Comparison of ENCODE assay signal across 9 cellular contexts in the genomic region with DNA sequence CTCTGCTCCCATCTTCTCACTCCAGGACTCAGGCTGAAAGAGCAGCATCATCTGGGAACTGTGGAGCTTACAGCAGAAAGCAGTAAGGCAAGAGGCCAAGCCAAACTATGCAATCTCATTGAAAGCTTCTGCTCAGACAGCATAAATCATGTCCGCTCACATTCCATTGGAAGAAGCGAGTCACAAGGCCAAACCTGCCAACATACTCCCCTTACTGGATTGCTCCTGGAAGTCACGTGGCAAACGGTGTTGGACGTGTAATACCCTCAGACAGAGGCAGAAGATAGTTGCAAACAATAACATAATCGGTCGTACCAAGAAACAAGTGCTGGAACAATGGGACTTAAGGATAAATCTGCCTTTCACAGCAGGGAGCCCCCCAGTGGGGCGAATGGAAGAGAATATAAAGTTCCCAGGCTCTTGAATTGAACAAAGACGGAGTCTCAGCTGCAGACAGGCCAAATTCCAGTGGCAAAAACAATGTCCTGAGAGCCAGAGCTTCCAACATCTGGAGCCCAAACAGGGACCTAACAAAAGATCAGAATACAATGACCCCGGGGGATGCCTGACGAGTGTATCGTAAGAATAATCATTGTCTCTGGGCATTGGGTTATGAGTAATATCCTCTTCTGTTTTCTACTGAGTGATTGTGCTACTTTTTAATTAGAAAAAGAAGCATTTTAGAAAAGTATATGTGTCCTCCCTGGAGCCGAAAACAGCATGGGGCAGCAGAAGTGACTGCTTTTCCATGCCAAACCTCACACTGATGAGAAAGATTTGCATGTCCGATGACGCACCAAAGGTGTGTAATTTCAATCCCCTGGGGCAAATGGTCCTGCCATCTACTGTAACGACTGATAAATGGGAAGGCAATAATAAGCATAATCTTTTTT.
DNase-seq lines count a peak whose midpoint lies in the region; ATAC-seq and TF ChIP-seq lines count a peak whose summit lies in the region.
"Had no signal": no experiment of that assay in that cellular context is flagged by ENCODE, and none has a peak within 500 bp of the region (broad histone marks: within the 10 kb centered on the region; RNA-seq: fewer than 3 reads in every experiment).

No MANE protein-coding gene starts in this region.

- DNase-seq in GOT3 (lab: John Stamatoyannopoulos, UW) (peak; percentile 33), WTC11 (ENCODE audit: low spot score) (no peak), Right ventricle myocardium superior (no peak), retinal pigment epithelial cell (ENCODE audit: low read depth) (peak; percentile 91), Kasumi-1 (lab: John Stamatoyannopoulos, UW) (no peak)
- no peak for DNase-seq in activated naive CD8-positive, alpha-beta T cell treated with anti-CD3 and anti-CD28 coated beads, Interleukin-2, amount 50 U/mL, for 24 hours
- DNase-seq: activated T-cell treated with anti-CD3 and anti-CD28 coated beads, Interleukin-2, amount 50 U/mL, for 48 hours had no signal

- CTCF ChIA-PET in WTC11 (lab: Charles Lee) = interaction anchor here (0.6 to 2.2 kb wide), 6 partner anchors 11 to 67 kb away, joined by 3 to 10 read pairs (median 4); no protein-coding TSS in a partner anchor

- ATAC-seq in WTC11 (peak; percentile 73), Right ventricle myocardium superior (ENCODE audit: poor library complexity) (peak; percentile 77), GM18870 (IDR thresholded peaks at IDR 0.05; ENCODE audit: unreplicated experiment) (no peak), HG02870 (IDR thresholded peaks at IDR 0.05; ENCODE audit: unreplicated experiment) (no peak)
- no peak for ATAC-seq in activated naive CD8-positive, alpha-beta T cell treated with anti-CD3 and anti-CD28 coated beads, Interleukin-2, amount 50 U/mL, for 24 hours

- H3K4me3 ChIP-seq in retinal pigment epithelial cell (ENCODE audit: low read length) = no peak overlapping the region

- H3K4me1 Mint-ChIP-seq in WTC11 = peaks cover 10% of the 10 kb centered on the region
- H3K4me1 Mint-ChIP-seq in activated naive CD8-positive, alpha-beta T cell treated with anti-CD3 and anti-CD28 coated beads, Interleukin-2, amount 50 U/mL, for 24 hours = no peaks in the 10 kb centered on the region

- no peak overlapping the region for H3K4me3 Mint-ChIP-seq in WTC11
- no peak overlapping the region for H3K4me3 Mint-ChIP-seq in activated naive CD8-positive, alpha-beta T cell treated with anti-CD3 and anti-CD28 coated beads, Interleukin-2, amount 50 U/mL, for 24 hours

- POLR2A ChIA-PET in WTC11 (lab: Charles Lee) = no interaction called here

- H3K9me3 Mint-ChIP-seq in WTC11 = no peaks in the 10 kb centered on the region
- H3K9me3 Mint-ChIP-seq in activated naive CD8-positive, alpha-beta T cell treated with anti-CD3 and anti-CD28 coated beads, Interleukin-2, amount 50 U/mL, for 24 hours = no peaks in the 10 kb centered on the region

- intact Hi-C loops in Right ventricle myocardium superior (cut with DNase I) = no loop called here

- no peaks in the 10 kb centered on the region for H3K36me3 Mint-ChIP-seq in WTC11
- peaks cover 1% of the 10 kb centered on the region for H3K36me3 Mint-ChIP-seq in activated naive CD8-positive, alpha-beta T cell treated with anti-CD3 and anti-CD28 coated beads, Interleukin-2, amount 50 U/mL, for 24 hours (ENCODE audit: low read depth)

- TF ChIP-seq CTCF in WTC11 (IDR thresholded peaks at IDR 0.05) = no peak
- TF ChIP-seq CTCF in retinal pigment epithelial cell (conservative IDR thresholded peaks at IDR 0.05; ENCODE audit: low read depth, low read length) = no peak

- H3K27ac Mint-ChIP-seq in WTC11 = peak overlapping the region; percentile 84
- H3K27ac Mint-ChIP-seq in activated naive CD8-positive, alpha-beta T cell treated with anti-CD3 and anti-CD28 coated beads, Interleukin-2, amount 50 U/mL, for 24 hours = no peak overlapping the region

- H3K27me3 Mint-ChIP-seq in WTC11 (ENCODE audit: low read depth) = peaks cover 19% of the 10 kb centered on the region
- peaks cover 24% of the 10 kb centered on the region for H3K27me3 Mint-ChIP-seq in activated naive CD8-positive, alpha-beta T cell treated with anti-CD3 and anti-CD28 coated beads, Interleukin-2, amount 50 U/mL, for 24 hours

TF ChIP-seq in WTC11, 78 proteins besides CTCF, POLR2A, EP300 and RAD21:
- TF ChIP-seq, protein P1, sequence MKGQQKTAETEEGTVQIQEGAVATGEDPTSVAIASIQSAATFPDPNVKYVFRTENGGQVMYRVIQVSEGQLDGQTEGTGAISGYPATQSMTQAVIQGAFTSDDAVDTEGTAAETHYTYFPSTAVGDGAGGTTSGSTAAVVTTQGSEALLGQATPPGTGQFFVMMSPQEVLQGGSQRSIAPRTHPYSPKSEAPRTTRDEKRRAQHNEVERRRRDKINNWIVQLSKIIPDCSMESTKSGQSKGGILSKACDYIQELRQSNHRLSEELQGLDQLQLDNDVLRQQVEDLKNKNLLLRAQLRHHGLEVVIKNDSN (CRISPR knock-in tag; IDR thresholded peaks at IDR 0.05) = peak; percentile 66
- no peak for TF ChIP-seq ETV6 (CRISPR knock-in tag; IDR thresholded peaks at IDR 0.05)
- TF ChIP-seq, protein P2, sequence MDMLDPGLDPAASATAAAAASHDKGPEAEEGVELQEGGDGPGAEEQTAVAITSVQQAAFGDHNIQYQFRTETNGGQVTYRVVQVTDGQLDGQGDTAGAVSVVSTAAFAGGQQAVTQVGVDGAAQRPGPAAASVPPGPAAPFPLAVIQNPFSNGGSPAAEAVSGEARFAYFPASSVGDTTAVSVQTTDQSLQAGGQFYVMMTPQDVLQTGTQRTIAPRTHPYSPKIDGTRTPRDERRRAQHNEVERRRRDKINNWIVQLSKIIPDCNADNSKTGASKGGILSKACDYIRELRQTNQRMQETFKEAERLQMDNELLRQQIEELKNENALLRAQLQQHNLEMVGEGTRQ (CRISPR knock-in tag; IDR thresholded peaks at IDR 0.05) = peak; percentile 42; the same call in 1 of the 2 replicates
- TF ChIP-seq, protein P3, sequence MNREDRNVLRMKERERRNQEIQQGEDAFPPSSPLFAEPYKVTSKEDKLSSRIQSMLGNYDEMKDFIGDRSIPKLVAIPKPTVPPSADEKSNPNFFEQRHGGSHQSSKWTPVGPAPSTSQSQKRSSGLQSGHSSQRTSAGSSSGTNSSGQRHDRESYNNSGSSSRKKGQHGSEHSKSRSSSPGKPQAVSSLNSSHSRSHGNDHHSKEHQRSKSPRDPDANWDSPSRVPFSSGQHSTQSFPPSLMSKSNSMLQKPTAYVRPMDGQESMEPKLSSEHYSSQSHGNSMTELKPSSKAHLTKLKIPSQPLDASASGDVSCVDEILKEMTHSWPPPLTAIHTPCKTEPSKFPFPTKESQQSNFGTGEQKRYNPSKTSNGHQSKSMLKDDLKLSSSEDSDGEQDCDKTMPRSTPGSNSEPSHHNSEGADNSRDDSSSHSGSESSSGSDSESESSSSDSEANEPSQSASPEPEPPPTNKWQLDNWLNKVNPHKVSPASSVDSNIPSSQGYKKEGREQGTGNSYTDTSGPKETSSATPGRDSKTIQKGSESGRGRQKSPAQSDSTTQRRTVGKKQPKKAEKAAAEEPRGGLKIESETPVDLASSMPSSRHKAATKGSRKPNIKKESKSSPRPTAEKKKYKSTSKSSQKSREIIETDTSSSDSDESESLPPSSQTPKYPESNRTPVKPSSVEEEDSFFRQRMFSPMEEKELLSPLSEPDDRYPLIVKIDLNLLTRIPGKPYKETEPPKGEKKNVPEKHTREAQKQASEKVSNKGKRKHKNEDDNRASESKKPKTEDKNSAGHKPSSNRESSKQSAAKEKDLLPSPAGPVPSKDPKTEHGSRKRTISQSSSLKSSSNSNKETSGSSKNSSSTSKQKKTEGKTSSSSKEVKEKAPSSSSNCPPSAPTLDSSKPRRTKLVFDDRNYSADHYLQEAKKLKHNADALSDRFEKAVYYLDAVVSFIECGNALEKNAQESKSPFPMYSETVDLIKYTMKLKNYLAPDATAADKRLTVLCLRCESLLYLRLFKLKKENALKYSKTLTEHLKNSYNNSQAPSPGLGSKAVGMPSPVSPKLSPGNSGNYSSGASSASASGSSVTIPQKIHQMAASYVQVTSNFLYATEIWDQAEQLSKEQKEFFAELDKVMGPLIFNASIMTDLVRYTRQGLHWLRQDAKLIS (CRISPR knock-in tag; IDR thresholded peaks at IDR 0.05; ENCODE audit: borderline replicate concordance) = no peak

Comparison
In these comparisons a context has a peak if more than half of its experiments do, and no peak if none do; other contexts are left out.
1. DNase-seq: peak in GOT3 (single experiment) and retinal pigment epithelial cell (single experiment); none in WTC11 (single experiment), Right ventricle myocardium superior (single experiment), Kasumi-1 (0 of 2) and activated naive CD8-positive, alpha-beta T cell treated with anti-CD3 and anti-CD28 coated beads, Interleukin-2, amount 50 U/mL, for 24 hours (single experiment).
2. ATAC-seq: peak in WTC11 (single experiment) and Right ventricle myocardium superior (single experiment); none in GM18870 (single experiment), HG02870 (single experiment) and activated naive CD8-positive, alpha-beta T cell treated with anti-CD3 and anti-CD28 coated beads, Interleukin-2, amount 50 U/mL, for 24 hours (single experiment).